ENCODE assay signal across 1 cellular context in genomic region chr11:94243571-94244229, GRCh38.
TF ChIP-seq lines count a peak whose summit lies in the region.

No MANE protein-coding gene starts in this region.

TF ChIP-seq in IMR-90, 13 proteins besides CTCF, POLR2A, EP300 and RAD21 (continued from another document):
- no peak for TF ChIP-seq MAZ (IDR thresholded peaks at IDR 0.05; ENCODE audit: borderline replicate concordance, low read depth, low read length)
